ENCODE assay signal across 9 cellular contexts in the genomic region with DNA sequence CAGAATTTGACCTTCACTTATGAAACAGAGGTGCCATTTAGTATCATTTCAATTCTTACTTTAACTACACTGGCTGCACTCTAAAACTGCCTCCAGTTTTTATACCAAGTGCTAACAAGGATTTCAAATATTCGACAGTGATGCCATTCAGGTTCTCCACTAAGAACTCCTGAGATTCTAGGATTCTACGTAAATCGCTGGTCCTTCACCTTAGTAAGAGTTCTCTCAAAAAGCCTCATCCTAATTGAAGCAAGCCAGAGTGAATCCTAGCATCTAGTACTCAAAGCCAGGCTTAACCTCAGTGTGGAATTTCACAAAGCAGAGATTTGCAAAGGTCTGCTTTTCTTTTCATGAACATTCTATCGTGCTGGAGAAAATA. TPM values are rescaled to one million over a fixed set of nuclear protein-coding genes. Genes with fewer than 3 reads are reported as not detected.
DNase-seq lines count a peak whose midpoint lies in the region; ATAC-seq, FAIRE-seq and TF ChIP-seq lines count a peak whose summit lies in the region.
"Had no signal": no experiment of that assay in that cellular context is flagged by ENCODE, and none has a peak within 500 bp of the region (broad histone marks: within the 10 kb centered on the region; RNA-seq: fewer than 3 reads in every experiment).

No MANE protein-coding gene starts in this region.

- intact Hi-C loops in MCF 10A (cut with micrococcal nuclease) (loop anchor here (5.0 kb wide), 1 partner anchor 377 kb away; the partner anchor contains the start of gene SCAF11), sciatic nerve (cut with DNase I) (no loop called here)

- peaks cover 45% of the 10 kb centered on the region for H3K36me3 Mint-ChIP-seq in activated naive CD4-positive, alpha-beta T cell treated with anti-CD3 and anti-CD28 coated beads, Interleukin-2, amount 50 U/mL, for 24 hours
- H3K36me3 Mint-ChIP-seq in MCF 10A (ENCODE audit: insufficient read depth, unreplicated experiment), result peaks cover 93% of the 10 kb centered on the region

- peaks cover 64% of the 10 kb centered on the region for H3K4me1 Mint-ChIP-seq in activated naive CD4-positive, alpha-beta T cell treated with anti-CD3 and anti-CD28 coated beads, Interleukin-2, amount 50 U/mL, for 24 hours
- peaks cover 8% of the 10 kb centered on the region for H3K4me1 Mint-ChIP-seq in MCF 10A (ENCODE audit: insufficient read depth, unreplicated experiment)

- FAIRE-seq in urothelium cell line (lab: Jason Lieb, UNC), result no peak

- H3K27me3 Mint-ChIP-seq in activated naive CD4-positive, alpha-beta T cell treated with anti-CD3 and anti-CD28 coated beads, Interleukin-2, amount 50 U/mL, for 24 hours, result no peaks in the 10 kb centered on the region
- H3K27me3 Mint-ChIP-seq in MCF 10A (ENCODE audit: insufficient read depth, unreplicated experiment), result no peaks in the 10 kb centered on the region

- CTCF ChIA-PET in MCF 10A (lab: Yijun Ruan, JAX), result no interaction called here

- H3K4me3 ChIP-seq in mesodermal cell (ENCODE audit: extremely low read depth, insufficient read depth, low read length, poor library complexity, severe bottlenecking), result peak overlapping the region; percentile 79
- H3K4me3 ChIP-seq in urinary bladder (ENCODE audit: low read depth, low read length), result peak overlapping the region; percentile 99

- 88 to 98% methylated on average over 4 of the region's 4 CpGs for WGBS in mesodermal cell (ENCODE audit: insufficient coverage in 2 of 2), 2 experiments
- WGBS in urinary bladder, result 39% methylated on average over 4 of the region's 4 CpGs

- H3K9me3 ChIP-seq in mesodermal cell (ENCODE audit: control insufficient read depth, low read length), result no peaks in the 10 kb centered on the region

- ATAC-seq in sciatic nerve, result no peak
- no peak for ATAC-seq in HG03108 (IDR thresholded peaks at IDR 0.05; ENCODE audit: unreplicated experiment)

- peaks cover 16% of the 10 kb centered on the region for H3K4me1 ChIP-seq in mesodermal cell (ENCODE audit: control insufficient read depth, insufficient read depth, low read length, poor library complexity, severe bottlenecking)
- H3K4me1 ChIP-seq in urinary bladder (ENCODE audit: insufficient read depth), result no peaks in the 10 kb centered on the region

- H3K36me3 ChIP-seq in mesodermal cell (ENCODE audit: control insufficient read depth, insufficient read depth, low read length) (peaks cover 78% of the 10 kb centered on the region), urinary bladder (ENCODE audit: insufficient read depth) (peaks cover 5% of the 10 kb centered on the region)

- H3K27ac ChIP-seq in mesodermal cell (ENCODE audit: low read depth, low read length, severe bottlenecking) (peak overlapping the region; percentile 43), urinary bladder (ENCODE audit: low read depth) (peak overlapping the region; percentile 40)

- H3K27ac Mint-ChIP-seq in activated naive CD4-positive, alpha-beta T cell treated with anti-CD3 and anti-CD28 coated beads, Interleukin-2, amount 50 U/mL, for 24 hours, result peak overlapping the region; percentile 65
- peak overlapping the region; percentile 98 for H3K27ac Mint-ChIP-seq in MCF 10A (ENCODE audit: low read depth, unreplicated experiment)

- POLR2A ChIA-PET in MCF 10A (lab: Yijun Ruan, JAX), result interaction anchor here (1.2 to 12.5 kb wide), 14 partner anchors 11 to 302 kb away, joined by 3 to 497 read pairs (median 52); partner anchors contain the start of gene SLC38A1

- peak overlapping the region; percentile 98 for H3K4me3 Mint-ChIP-seq in activated naive CD4-positive, alpha-beta T cell treated with anti-CD3 and anti-CD28 coated beads, Interleukin-2, amount 50 U/mL, for 24 hours
- H3K4me3 Mint-ChIP-seq in MCF 10A (ENCODE audit: unreplicated experiment), result peak overlapping the region; percentile 93

- no peak for TF ChIP-seq CTCF in MCF 10A (IDR thresholded peaks at IDR 0.05; ENCODE audit: unreplicated experiment)

- no peak for DNase-seq in activated naive CD4-positive, alpha-beta T cell treated with anti-CD3 and anti-CD28 coated beads, Interleukin-2, amount 50 U/mL, for 16 hours
- DNase-seq in MCF 10A (ENCODE audit: unreplicated experiment), result no peak
- no peak for DNase-seq in urothelium cell line (ENCODE audit: low spot score)
- no peak for DNase-seq in sciatic nerve (ENCODE audit: low spot score)
- DNase-seq: DMS79 treated with DMSO at 0.1 percent for 48 hours had no signal

- BruUV-seq in MCF 10A (replicated peaks; lab: Mats Ljungman, UMichigan), result no TSS peak

- H3K9me3 Mint-ChIP-seq in activated naive CD4-positive, alpha-beta T cell treated with anti-CD3 and anti-CD28 coated beads, Interleukin-2, amount 50 U/mL, for 24 hours, result no peaks in the 10 kb centered on the region
- H3K9me3 Mint-ChIP-seq in MCF 10A (ENCODE audit: unreplicated experiment), result no peaks in the 10 kb centered on the region

RNA-seq across cellular contexts. Expression of gene SLC38A2, which starts 3.5 kb away (rescaled TPM):
- total RNA-seq in MCF 10A (2022) (817 and 1,070 TPM in 2 replicates), urinary bladder (471 TPM), sciatic nerve (285 TPM)
- 343 TPM for polyA plus RNA-seq in mesodermal cell (2013, experiment 1 of 2)
- 332 TPM for polyA plus RNA-seq in mesodermal cell (2013, experiment 2 of 2)
- 128 TPM for polyA plus RNA-seq in urinary bladder
